In genomic region chr17:21295036-21295952, GRCh38 we compare ENCODE assay signal across 10 cellular contexts. TPM values are rescaled to one million over a fixed set of nuclear protein-coding genes. Genes with fewer than 3 reads are reported as not detected.
DNase-seq lines count a peak whose midpoint lies in the region; ATAC-seq, FAIRE-seq and TF ChIP-seq lines count a peak whose summit lies in the region.
"Had no signal": no experiment of that assay in that cellular context is flagged by ENCODE, and none has a peak within 500 bp of the region (broad histone marks: within the 10 kb centered on the region; RNA-seq: fewer than 3 reads in every experiment).

No MANE protein-coding gene starts in this region.

- H4K20me1 ChIP-seq in K562 (replicated peaks; ENCODE audit: control insufficient read depth, insufficient read depth, low read length): peaks cover 15% of the 10 kb centered on the region; the same call in 1 of the 2 replicates

- no peak for ATAC-seq in K562

- in situ Hi-C loops in K562 (cut with MboI): loop anchor here (10.0 to 25.0 kb wide), 2 partner anchors 767 to 1090 kb away; no protein-coding TSS in a partner anchor

- peak overlapping the region; percentile 76 for H3K27ac Mint-ChIP-seq in activated T-cell treated with anti-CD3 and anti-CD28 coated beads, Interleukin-2, amount 50 U/mL, for 24 hours
- peak overlapping the region; percentile 74 for H3K27ac Mint-ChIP-seq in type B pancreatic cell

- H3K9me3 ChIP-seq in K562 (replicated peaks; ENCODE audit: control insufficient read depth, insufficient read depth, low read depth, low read length): no peaks in the 10 kb centered on the region
- no peaks in the 10 kb centered on the region for H3K9me3 ChIP-seq in kidney (ENCODE audit: control insufficient read depth in 1 of 2, low read length in 2 of 2)

- no peak for DNase-seq in activated T-cell treated with anti-CD3 and anti-CD28 coated beads, Interleukin-2, amount 50 U/mL, for 24 hours
- no peak for DNase-seq in activated T-cell treated with anti-CD3 and anti-CD28 coated beads, Interleukin-2, amount 50 U/mL, for 48 hours
- DNase-seq in K562 (ENCODE audit: extremely low read depth in 1 of 4, low spot score in 3 of 4) (peak in 2 of 4 experiments; percentile 7 to 15), kidney (peak; percentile 88), type B pancreatic cell (ENCODE audit: extremely low spot score, unreplicated experiment) (no peak), HPDE6-E6E7 (ENCODE audit: extremely low spot score) (no peak)
- no peak for DNase-seq in stimulated activated CD4-positive, alpha-beta T cell treated with anti-CD3 and anti-CD28 coated beads, Interleukin-15, amount 100 ng/mL, for 24 hours
- no peak for DNase-seq in stimulated activated CD4-positive, alpha-beta T cell treated with anti-CD3 and anti-CD28 coated beads, Interleukin-4, amount 100 ng/mL, for 1 hour
- DNase-seq: activated CD4-positive, alpha-beta T cell treated with anti-CD3 and anti-CD28 coated beads, Interleukin-2, amount 50 U/mL, for 48 hours; NCI-H510A treated with DMSO at 0.1 percent for 48 hours had no signal

- H3K9me1 ChIP-seq in K562 (ENCODE audit: control insufficient read depth, insufficient read depth, low read length): peaks cover 3% of the 10 kb centered on the region

- POLR2A ChIA-PET in K562 (lab: Yijun Ruan, JAX): interaction anchor here (0.6 kb wide), 2 partner anchors 11 to 253 kb away, joined by 3 read pairs; no protein-coding TSS in a partner anchor

- H3K4me2 ChIP-seq in K562 (ENCODE audit: insufficient read depth, low read length): no peak overlapping the region

- TF ChIP-seq POLR2A in K562 (conservative IDR thresholded peaks at IDR 0.05): no peak

- no peaks in the 10 kb centered on the region for H3K79me2 ChIP-seq in K562 (ENCODE audit: control insufficient read depth, insufficient read depth, low read length)

- H3K4me3 ChIP-seq in K562 (no peak overlapping the region), kidney (ENCODE audit: low read length in 2 of 2) (no peak overlapping the region)

- no peak for TF ChIP-seq RAD21 in K562 (CRISPR knock-in tag; conservative IDR thresholded peaks at IDR 0.05 in 1 of 2, IDR thresholded peaks at IDR 0.05 in 1 of 2)

- intact Hi-C loops in K562 (cut with micrococcal nuclease): no loop called here
- intact Hi-C loops in kidney (cut with DNase I): no loop called here

- no peak overlapping the region for H3K27ac ChIP-seq in K562 (ENCODE audit: extremely low read depth, low read depth, low read length)
- peak overlapping the region; percentile 25 to 85 for H3K27ac ChIP-seq in kidney (ENCODE audit: low read depth in 2 of 2, low read length in 2 of 2)

- H3K36me3 Mint-ChIP-seq in activated T-cell treated with anti-CD3 and anti-CD28 coated beads, Interleukin-2, amount 50 U/mL, for 24 hours (ENCODE audit: low read depth): peaks cover 82% of the 10 kb centered on the region
- peaks cover 4% of the 10 kb centered on the region for H3K36me3 Mint-ChIP-seq in type B pancreatic cell

- no peak for TF ChIP-seq EP300 in K562 (IDR thresholded peaks at IDR 0.05; ENCODE audit: low read length)

- TF ChIP-seq CTCF in K562 (IDR thresholded peaks at IDR 0.05 in 2 of 3, conservative IDR thresholded peaks at IDR 0.05 in 1 of 3; ENCODE audit: insufficient read depth in 2 of 3, low read depth in 1 of 3, low read length in 3 of 3) (no peak), kidney (IDR thresholded peaks at IDR 0.05; ENCODE audit: borderline replicate concordance, extremely low read depth, insufficient read depth) (no peak), type B pancreatic cell (conservative IDR thresholded peaks at IDR 0.05) (no peak)

- H3K27me3 Mint-ChIP-seq in activated T-cell treated with anti-CD3 and anti-CD28 coated beads, Interleukin-2, amount 50 U/mL, for 24 hours: peaks cover 10% of the 10 kb centered on the region
- no peaks in the 10 kb centered on the region for H3K27me3 Mint-ChIP-seq in type B pancreatic cell

- H2AFZ ChIP-seq in K562 (ENCODE audit: low read depth, low read length): no peak overlapping the region

- FAIRE-seq in K562 (lab: Jason Lieb, UNC) (peak; percentile 46), kidney (lab: Jason Lieb, UNC) (no peak)

- peaks cover 8% of the 10 kb centered on the region; the same call in 2 of the 3 replicates for H3K36me3 ChIP-seq in K562 (ENCODE audit: control insufficient read depth, insufficient read depth, low read length)
- H3K36me3 ChIP-seq in kidney (ENCODE audit: control insufficient read depth in 1 of 2, insufficient read depth in 2 of 2, low read length in 2 of 2): peaks cover 10 to 13% of the 10 kb centered on the region in 2 donors

- no peak overlapping the region for H3K4me3 Mint-ChIP-seq in activated T-cell treated with anti-CD3 and anti-CD28 coated beads, Interleukin-2, amount 50 U/mL, for 24 hours
- peak overlapping the region; percentile 8 for H3K4me3 Mint-ChIP-seq in type B pancreatic cell

- no peaks in the 10 kb centered on the region for H3K9me3 Mint-ChIP-seq in activated T-cell treated with anti-CD3 and anti-CD28 coated beads, Interleukin-2, amount 50 U/mL, for 24 hours
- H3K9me3 Mint-ChIP-seq in type B pancreatic cell: no peaks in the 10 kb centered on the region

- peaks cover 4 to 62% of the 10 kb centered on the region in 2 experiments; a peak in 4 of 5 replicates for H3K4me1 ChIP-seq in K562 (replicated peaks in 1 of 2; ENCODE audit: control insufficient read depth in 2 of 2, insufficient read depth in 2 of 2, low read length in 2 of 2)
- H3K4me1 ChIP-seq in kidney (ENCODE audit: control insufficient read depth in 1 of 2, insufficient read depth in 1 of 2, low read depth in 1 of 2, low read length in 2 of 2): peaks cover 15 to 21% of the 10 kb centered on the region in 2 donors

- H3K27me3 ChIP-seq in K562 (ENCODE audit: control insufficient read depth in 2 of 2, insufficient read depth in 2 of 2, low read length in 2 of 2): no peaks in the 10 kb centered on the region

- CTCF ChIA-PET in K562 (lab: Yijun Ruan, JAX; ENCODE audit: low intra/inter-chr PET ratio): no interaction called here

- WGBS in K562 (ENCODE audit: insufficient coverage, low coverage, missing lambda C conversion rate): 38% methylated on average over 15 of the region's 19 CpGs

- BruUV-seq in K562 (replicated peaks; lab: Mats Ljungman, UMichigan): no TSS peak

- H3K9ac ChIP-seq in K562 (ENCODE audit: insufficient read depth in 1 of 2, low read depth in 2 of 2, low read length in 2 of 2) (peak overlapping the region in 1 of 2 experiments; percentile 68; a peak in 2 of 4 replicates), kidney (ENCODE audit: low read length in 2 of 2) (peak overlapping the region in 1 of 2 donors; percentile 30)

- peaks cover 26% of the 10 kb centered on the region for H3K4me1 Mint-ChIP-seq in activated T-cell treated with anti-CD3 and anti-CD28 coated beads, Interleukin-2, amount 50 U/mL, for 24 hours (ENCODE audit: low read depth)
- H3K4me1 Mint-ChIP-seq in type B pancreatic cell (ENCODE audit: unreplicated experiment): no peaks in the 10 kb centered on the region

TF ChIP-seq in K562, 482 proteins besides CTCF, POLR2A, EP300 and RAD21 (continues in another document):
- TF ChIP-seq POLR3A (IDR thresholded peaks at IDR 0.05; ENCODE audit: borderline replicate concordance, extremely low read depth, insufficient read depth, insufficient read length) (no peak), BRD9 (IDR thresholded peaks at IDR 0.05; ENCODE audit: low read depth, partially characterized antibody) (peak; percentile 81), GATA2 (CRISPR knock-in tag; IDR thresholded peaks at IDR 0.05) (no peak), CBFA2T2 (conservative IDR thresholded peaks at IDR 0.05) (peak; percentile 26; the same call in 1 of the 2 replicates)

RNA-seq across cellular contexts. Expression of gene MAP2K3, which starts 10.8 kb away (rescaled TPM):
- total RNA-seq in K562 (2011; cell fraction: chromatin; rRNA removed; ENCODE audit: low replicate concordance): 5.2 and 14.1 TPM in 2 replicates
- 6.8 and 9.3 TPM in 2 replicates for total RNA-seq in K562 (2011; cell fraction: nucleolus; rRNA removed)
- 7.1 and 7.6 TPM in 2 replicates for total RNA-seq in K562 (2011; cell fraction: nucleoplasm; rRNA removed)
- total RNA-seq in K562 (2014; rRNA removed): 4.4 and 5.9 TPM in 2 replicates
- total RNA-seq in K562 (2014; rRNA removed; fragmentation: Illumina TruSeq; extraction: Trizol): 2.2 and 2.5 TPM in 2 replicates
- total RNA-seq in K562 (2015; rRNA removed; fragmentation: Illumina TruSeq; extraction: Trizol): 3.5 TPM in 2 replicates
- 14.8 and 16.1 TPM in 2 replicates for total RNA-seq in K562 (2021)
- 2.8 and 3.5 TPM in 2 replicates for polyA plus RNA-seq in K562 (2011; rRNA removed)
- polyA plus RNA-seq in K562 (2011; cell fraction: cytosol; rRNA removed): 5.0 and 6.2 TPM in 2 replicates
- 5.1 and 5.9 TPM in 2 replicates for polyA plus RNA-seq in K562 (2011; cell fraction: nucleus; rRNA removed)
- polyA plus RNA-seq in K562 (2012): 7.0 and 8.3 TPM in 2 replicates
- polyA plus RNA-seq in K562 (2014; fragmentation: Illumina TruSeq; extraction: Trizol): 10.3 and 12.5 TPM in 2 replicates
- under 1 TPM; 0.18 to 0.38 TPM for polyA plus RNA-seq in K562 (2014; fragmentation: Nextera tagmentation; extraction: Ambion mirVana)
- polyA plus RNA-seq in K562 (2014; rRNA removed): 8.0 and 8.8 TPM in 2 replicates
- polyA minus RNA-seq in K562 (2011; rRNA and poly(A)+ RNA removed): 1.0 and 2.2 TPM in 2 replicates
- 4.1 and 5.6 TPM in 2 replicates for polyA minus RNA-seq in K562 (2011; cell fraction: cytosol; rRNA and poly(A)+ RNA removed)
- polyA minus RNA-seq in K562 (2011; cell fraction: nucleus; rRNA and poly(A)+ RNA removed): 2.8 and 3.0 TPM in 2 replicates
- total RNA-seq in kidney: 44.0 TPM
- 40.1 TPM for polyA plus RNA-seq in kidney (ENCODE audit: insufficient read depth, low read depth, low replicate concordance)
- 23.6 and 27.5 TPM in 2 replicates for total RNA-seq in type B pancreatic cell (ENCODE audit: low replicate concordance)

RNA-seq across cellular contexts. Expression of gene NATD1, which starts 42.1 kb away (rescaled TPM):
- 1.9 and 6.9 TPM in 2 replicates for total RNA-seq in K562 (2011; cell fraction: chromatin; rRNA removed; ENCODE audit: low replicate concordance)
- total RNA-seq in K562 (2011; cell fraction: nucleolus; rRNA removed): 5.3 and 5.5 TPM in 2 replicates
- 3.2 and 3.4 TPM in 2 replicates for total RNA-seq in K562 (2011; cell fraction: nucleoplasm; rRNA removed)
- total RNA-seq in K562 (2014; rRNA removed) (2.3 and 2.9 TPM in 2 replicates), K562 (2014; rRNA removed; fragmentation: Illumina TruSeq; extraction: Trizol) (0.55 and 0.61 TPM in 2 replicates), K562 (2015; rRNA removed; fragmentation: Illumina TruSeq; extraction: Trizol) (0.65 and 0.72 TPM in 2 replicates), K562 (2021) (5.4 TPM in 2 replicates), kidney (14.2 TPM), type B pancreatic cell (ENCODE audit: low replicate concordance) (9.8 and 10.7 TPM in 2 replicates)
- polyA plus RNA-seq in K562 (2011; rRNA removed) (1.6 and 2.3 TPM in 2 replicates), K562 (2014; fragmentation: Illumina TruSeq; extraction: Trizol) (3.7 and 4.5 TPM in 2 replicates), K562 (2014; fragmentation: Nextera tagmentation; extraction: Ambion mirVana) (under 1 TPM; 0.24 to 0.52 TPM), K562 (2014; rRNA removed) (3.7 and 4.2 TPM in 2 replicates), kidney (ENCODE audit: insufficient read depth, low read depth, low replicate concordance) (5.0 TPM)
- polyA plus RNA-seq in K562 (2011; cell fraction: cytosol; rRNA removed): 3.1 and 4.2 TPM in 2 replicates
- 1.5 and 2.5 TPM in 2 replicates for polyA plus RNA-seq in K562 (2011; cell fraction: nucleus; rRNA removed)
- polyA plus RNA-seq in K562 (2012): 2.5 and 8.0 TPM in 2 replicates
- polyA minus RNA-seq in K562 (2011; rRNA and poly(A)+ RNA removed): 0.90 and 1.3 TPM in 2 replicates
- polyA minus RNA-seq in K562 (2011; cell fraction: cytosol; rRNA and poly(A)+ RNA removed): 1.9 and 3.1 TPM in 2 replicates
- 2.3 and 2.9 TPM in 2 replicates for polyA minus RNA-seq in K562 (2011; cell fraction: nucleus; rRNA and poly(A)+ RNA removed)
